Comparison of ENCODE assay signal across 8 cellular contexts in the genomic region with DNA sequence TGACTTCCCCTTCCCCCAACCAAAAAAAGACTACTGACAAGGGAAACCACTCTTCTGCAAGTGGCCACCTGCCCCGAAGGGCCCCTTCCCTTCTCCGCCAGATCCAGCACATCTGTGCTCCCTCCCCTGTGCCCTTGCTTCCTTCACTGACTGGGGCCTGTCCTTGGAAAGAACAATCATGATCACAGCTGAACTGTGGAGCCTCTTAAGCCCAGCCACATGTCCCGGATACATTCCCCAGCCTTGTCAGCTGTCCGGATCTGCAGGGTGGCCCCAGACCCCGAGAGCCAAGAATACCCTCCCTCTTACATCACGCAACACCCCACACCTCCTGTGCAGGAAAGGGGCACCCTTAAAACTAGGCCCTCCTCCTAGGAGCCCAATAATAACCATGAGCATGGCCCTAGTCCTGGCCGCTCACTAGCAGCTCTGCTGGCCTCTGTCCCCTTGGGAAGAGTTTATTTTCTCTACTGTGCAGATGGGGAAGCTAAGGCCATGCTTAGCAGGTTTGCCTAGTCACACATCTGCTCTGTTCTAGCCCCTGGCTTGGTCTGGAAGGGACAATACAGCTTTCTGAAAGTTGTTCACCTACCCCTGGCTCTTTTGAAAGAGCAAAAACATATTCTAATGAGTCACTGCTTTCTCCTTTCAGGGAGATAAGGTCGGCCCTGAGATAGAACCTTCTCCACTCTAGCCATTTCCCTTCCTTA. TPM values are rescaled to one million over a fixed set of nuclear protein-coding genes. Genes with fewer than 3 reads are reported as not detected.
A peak's percentile ranks its signal among the peaks of the same experiment; 100 is the strongest.
DNase-seq lines count a peak whose midpoint lies in the region; ATAC-seq, FAIRE-seq and TF ChIP-seq lines count a peak whose summit lies in the region.

No MANE protein-coding gene starts in this region.

- TF ChIP-seq CTCF in foreskin fibroblast (IDR thresholded peaks at IDR 0.05; ENCODE audit: low read depth, low read length) (no peak), retinal pigment epithelial cell (conservative IDR thresholded peaks at IDR 0.05; ENCODE audit: low read depth, low read length) (no peak)

- FAIRE-seq in GM18507 (lab: Jason Lieb, UNC), result peak; percentile 49

- peak overlapping the region; percentile 4; the same call in 1 of the 2 replicates for H3K4me3 ChIP-seq in SJCRH30
- peak overlapping the region; percentile 28 to 93 for H3K4me3 ChIP-seq in foreskin fibroblast (ENCODE audit: low read depth in 1 of 2, low read length in 2 of 2)
- H3K4me3 ChIP-seq in retinal pigment epithelial cell (ENCODE audit: low read length), result peak overlapping the region; percentile 41

- H3K27ac ChIP-seq in SJCRH30, result peak overlapping the region; percentile 40

- peaks cover 15% of the 10 kb centered on the region; the same call in 1 of the 2 replicates for H3K36me3 ChIP-seq in SJCRH30

- no peak for DNase-seq in GM18507 (ENCODE audit: extremely low spot score, insufficient read length, low read depth)
- peak; percentile 90 to 96 for DNase-seq in SJCRH30
- peak in 1 of 2 donors; percentile 37 for DNase-seq in foreskin fibroblast
- no peak for DNase-seq in retinal pigment epithelial cell (ENCODE audit: low read depth)
- no peak for DNase-seq in H4 (ENCODE audit: low spot score)
- DNase-seq in ecto neural progenitor cell (ENCODE audit: low spot score), result no peak
- DNase-seq in NCI-H69 (lab: John Stamatoyannopoulos, UW), result no peak

- no peak for ATAC-seq in GM19455 (IDR thresholded peaks at IDR 0.05; ENCODE audit: unreplicated experiment)

- H3K9me3 ChIP-seq in SJCRH30 (replicated peaks), result no peaks in the 10 kb centered on the region

- H3K27me3 ChIP-seq in SJCRH30, result no peaks in the 10 kb centered on the region

- peaks cover 37% of the 10 kb centered on the region for H3K4me1 ChIP-seq in SJCRH30

RNA-seq across cellular contexts. Expression of gene SPRY4, which starts 3.8 kb away (rescaled TPM):
- 41.6 and 41.7 TPM in 2 replicates for total RNA-seq in SJCRH30 (2014; rRNA removed; shearing (Covaris generic))
- total RNA-seq in H4 (2014; rRNA removed; shearing (Covaris generic)), result 3.9 and 6.4 TPM in 2 replicates

Comparison
In these comparisons a context has a peak if more than half of its experiments do, and no peak if none do; other contexts are left out.
1. DNase-seq: peak in SJCRH30 (2 of 2); none in GM18507 (single experiment), retinal pigment epithelial cell (single experiment), H4 (single experiment), ecto neural progenitor cell (single experiment) and NCI-H69 (single experiment).
2. H3K4me3 ChIP-seq: peak in every context shown above with its lines; median percentile 60 in foreskin fibroblast; 41 in retinal pigment epithelial cell; 4 in SJCRH30.